In the genomic region with DNA sequence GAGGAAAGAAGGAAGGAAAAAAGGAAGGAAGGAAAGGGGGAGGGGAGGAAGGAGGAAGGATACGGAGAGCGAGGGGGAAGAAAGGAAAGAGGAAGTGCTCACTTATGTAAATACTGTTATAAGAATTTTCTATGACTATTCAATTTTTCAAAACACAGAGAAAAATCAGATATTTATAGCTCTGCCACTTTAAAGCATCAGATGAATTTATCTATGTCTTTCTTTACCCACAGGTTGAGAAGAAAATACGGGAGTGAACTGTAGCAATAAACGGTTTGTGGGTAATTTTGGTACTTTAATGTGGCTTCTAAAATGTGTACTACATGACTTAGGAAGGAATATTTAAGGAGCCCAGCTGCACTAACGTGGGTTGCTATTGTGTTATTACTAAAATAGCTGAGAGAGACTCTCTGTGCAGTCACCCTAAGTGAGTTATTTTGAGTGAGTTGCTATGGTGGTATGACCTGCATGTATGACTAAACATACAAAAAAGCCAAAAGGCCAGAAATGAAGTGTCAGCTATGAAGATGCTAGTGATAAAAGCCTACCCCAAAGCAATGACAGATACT, we compare ENCODE assay signal across 14 cellular contexts.
DNase-seq lines count a peak whose midpoint lies in the region; ATAC-seq and TF ChIP-seq lines count a peak whose summit lies in the region.
"Had no signal": no experiment of that assay in that cellular context is flagged by ENCODE, and none has a peak within 500 bp of the region (broad histone marks: within the 10 kb centered on the region; RNA-seq: fewer than 3 reads in every experiment).

No MANE protein-coding gene starts in this region.

- H2AFZ ChIP-seq in MM.1S (ENCODE audit: low read length), result no peak overlapping the region

- no peak overlapping the region for H3K4me3 Mint-ChIP-seq in activated T-cell treated with anti-CD3 and anti-CD28 coated beads, Interleukin-2, amount 50 U/mL, for 4 hours
- H3K4me3 Mint-ChIP-seq in stimulated activated memory B cell treated with anti-CD40 and anti-IgM and Interleukin-4, amounts not matched to agents 10 μg/mL and 1 μg/mL and 100 μg/mL, for 72 hours, result no peak overlapping the region
- no peak overlapping the region for H3K4me3 Mint-ChIP-seq in naive thymus-derived CD4-positive, alpha-beta T cell

- no peaks in the 10 kb centered on the region for H3K9me3 Mint-ChIP-seq in activated T-cell treated with anti-CD3 and anti-CD28 coated beads, Interleukin-2, amount 50 U/mL, for 4 hours
- peaks cover 4% of the 10 kb centered on the region for H3K9me3 Mint-ChIP-seq in stimulated activated memory B cell treated with anti-CD40 and anti-IgM and Interleukin-4, amounts not matched to agents 10 μg/mL and 1 μg/mL and 100 μg/mL, for 72 hours
- H3K9me3 Mint-ChIP-seq in naive thymus-derived CD4-positive, alpha-beta T cell, result peaks cover 0 to 5% (median 0%) of the 10 kb centered on the region in 11 donors

- H3K36me3 ChIP-seq in MM.1S (replicated peaks; ENCODE audit: insufficient read depth, low read length) (no peaks in the 10 kb centered on the region), SJCRH30 (no peaks in the 10 kb centered on the region)
- H3K36me3 ChIP-seq in naive thymus-derived CD4-positive, alpha-beta T cell (ENCODE audit: control insufficient read depth in 2 of 3, insufficient read depth in 3 of 3, low read length in 3 of 3), result no peaks in the 10 kb centered on the region
- H3K36me3 ChIP-seq: ovary, uterus had no signal

- no peaks in the 10 kb centered on the region for H3K36me3 Mint-ChIP-seq in activated T-cell treated with anti-CD3 and anti-CD28 coated beads, Interleukin-2, amount 50 U/mL, for 4 hours (ENCODE audit: insufficient read depth)
- H3K36me3 Mint-ChIP-seq in stimulated activated memory B cell treated with anti-CD40 and anti-IgM and Interleukin-4, amounts not matched to agents 10 μg/mL and 1 μg/mL and 100 μg/mL, for 72 hours, result no peaks in the 10 kb centered on the region
- H3K36me3 Mint-ChIP-seq in naive thymus-derived CD4-positive, alpha-beta T cell, result no peaks in the 10 kb centered on the region

- peaks cover 2% of the 10 kb centered on the region for H3K4me1 Mint-ChIP-seq in activated T-cell treated with anti-CD3 and anti-CD28 coated beads, Interleukin-2, amount 50 U/mL, for 4 hours (ENCODE audit: low read depth)
- H3K4me1 Mint-ChIP-seq in stimulated activated memory B cell treated with anti-CD40 and anti-IgM and Interleukin-4, amounts not matched to agents 10 μg/mL and 1 μg/mL and 100 μg/mL, for 72 hours, result peaks cover 12% of the 10 kb centered on the region
- peaks cover 0 to 4% (median 0%) of the 10 kb centered on the region in 7 donors for H3K4me1 Mint-ChIP-seq in naive thymus-derived CD4-positive, alpha-beta T cell

- ATAC-seq in activated T-cell treated with anti-CD3 and anti-CD28 coated beads, Interleukin-2, amount 50 U/mL, for 4 hours, result peak; percentile 54 to 73
- peak; percentile 67 for ATAC-seq in HG02588 (IDR thresholded peaks at IDR 0.05; ENCODE audit: unreplicated experiment)
- ATAC-seq in stimulated activated memory B cell treated with anti-CD40 and anti-IgM and Interleukin-4, amounts not matched to agents 10 μg/mL and 1 μg/mL and 100 μg/mL, for 72 hours, result peak; percentile 34
- no peak for ATAC-seq in naive thymus-derived CD4-positive, alpha-beta T cell
- ATAC-seq: foreskin keratinocyte, HCT116, left colon had no signal

- H3K4me1 ChIP-seq in MM.1S (ENCODE audit: low read length), result no peaks in the 10 kb centered on the region
- peaks cover 0 to 5% of the 10 kb centered on the region in 2 donors for H3K4me1 ChIP-seq in naive thymus-derived CD4-positive, alpha-beta T cell (ENCODE audit: control insufficient read depth in 2 of 2, insufficient read depth in 2 of 2, low read length in 2 of 2)
- no peaks in the 10 kb centered on the region for H3K4me1 ChIP-seq in SJCRH30
- H3K4me1 ChIP-seq: foreskin keratinocyte, uterus had no signal

- no peaks in the 10 kb centered on the region for H3K9me2 ChIP-seq in MM.1S (replicated peaks; ENCODE audit: insufficient read depth, low read length)

- CTCF ChIA-PET in naive thymus-derived CD4-positive, alpha-beta T cell (lab: Charles Lee), result no interaction called here

- H3K9me3 ChIP-seq in MM.1S (replicated peaks; ENCODE audit: insufficient read depth, low read length), result no peaks in the 10 kb centered on the region
- H3K9me3 ChIP-seq in naive thymus-derived CD4-positive, alpha-beta T cell (ENCODE audit: control insufficient read depth in 2 of 3, low read length in 3 of 3), result no peaks in the 10 kb centered on the region
- H3K9me3 ChIP-seq in SJCRH30 (replicated peaks), result no peaks in the 10 kb centered on the region
- H3K9me3 ChIP-seq: ovary, uterus had no signal

- H3K27me3 Mint-ChIP-seq in activated T-cell treated with anti-CD3 and anti-CD28 coated beads, Interleukin-2, amount 50 U/mL, for 4 hours (ENCODE audit: low read depth), result peaks cover 24% of the 10 kb centered on the region
- H3K27me3 Mint-ChIP-seq in stimulated activated memory B cell treated with anti-CD40 and anti-IgM and Interleukin-4, amounts not matched to agents 10 μg/mL and 1 μg/mL and 100 μg/mL, for 72 hours, result peaks cover 36% of the 10 kb centered on the region
- peaks cover 7 to 43% (median 29%) of the 10 kb centered on the region in 5 donors for H3K27me3 Mint-ChIP-seq in naive thymus-derived CD4-positive, alpha-beta T cell

- no peak overlapping the region for H3K4me2 ChIP-seq in MM.1S (ENCODE audit: low read depth, low read length)

- H3F3A ChIP-seq in MM.1S (ENCODE audit: insufficient read depth, low read length), result no peaks in the 10 kb centered on the region

- TF ChIP-seq CTCF in MM.1S (IDR thresholded peaks at IDR 0.05; ENCODE audit: low read length), result no peak

- DNase-seq in activated T-cell treated with anti-CD3 and anti-CD28 coated beads, Interleukin-2, amount 50 U/mL, for 4 hours, result no peak
- DNase-seq in activated T-cell treated with anti-CD3 and anti-CD28 coated beads for 4 hours (no peak), MM.1S (peak; percentile 26), SJCRH30 (no peak)
- no peak for DNase-seq in naive thymus-derived CD4-positive, alpha-beta T cell
- no peak for DNase-seq in activated CD4-positive, alpha-beta T cell treated with anti-CD3 and anti-CD28 coated beads for 1 hour
- DNase-seq: activated T-cell treated with anti-CD3 and anti-CD28 coated beads, Interleukin-2, amount 50 U/mL, for 48 hours; foreskin keratinocyte; left colon; ovary; uterus had no signal

- no peaks in the 10 kb centered on the region for H4K20me1 ChIP-seq in MM.1S (ENCODE audit: insufficient read depth, low read length)

- no peak overlapping the region for H3K27ac ChIP-seq in MM.1S (ENCODE audit: low read length)
- H3K27ac ChIP-seq in naive thymus-derived CD4-positive, alpha-beta T cell (ENCODE audit: low read depth, low read length), result no peak overlapping the region
- H3K27ac ChIP-seq in SJCRH30, result no peak overlapping the region
- H3K27ac ChIP-seq: foreskin keratinocyte, ovary, uterus had no signal

- H3K27ac Mint-ChIP-seq in stimulated activated memory B cell treated with anti-CD40 and anti-IgM and Interleukin-4, amounts not matched to agents 10 μg/mL and 1 μg/mL and 100 μg/mL, for 72 hours, result peak overlapping the region; percentile 38
- no peak overlapping the region for H3K27ac Mint-ChIP-seq in naive thymus-derived CD4-positive, alpha-beta T cell

- H3K27me3 ChIP-seq in MM.1S (replicated peaks; ENCODE audit: insufficient read depth, low read length) (no peaks in the 10 kb centered on the region), SJCRH30 (peaks cover 2% of the 10 kb centered on the region)
- no peaks in the 10 kb centered on the region for H3K27me3 ChIP-seq in naive thymus-derived CD4-positive, alpha-beta T cell (ENCODE audit: control insufficient read depth in 2 of 2, insufficient read depth in 2 of 2, low read length in 2 of 2)
- H3K27me3 ChIP-seq: foreskin keratinocyte, ovary, uterus had no signal

- H3K4me3 ChIP-seq in MM.1S (ENCODE audit: low read length) (no peak overlapping the region), SJCRH30 (no peak overlapping the region)
- no peak overlapping the region for H3K4me3 ChIP-seq in naive thymus-derived CD4-positive, alpha-beta T cell (ENCODE audit: low read length)
- H3K4me3 ChIP-seq: ovary, uterus had no signal

- no peaks in the 10 kb centered on the region for H3K79me2 ChIP-seq in MM.1S (ENCODE audit: low read length)

- POLR2A ChIA-PET in naive thymus-derived CD4-positive, alpha-beta T cell (lab: Charles Lee), result no interaction called here

- no peak overlapping the region for H3K9ac ChIP-seq in MM.1S (ENCODE audit: low read length)

- intact Hi-C loops in naive thymus-derived CD4-positive, alpha-beta T cell (cut with micrococcal nuclease), result no loop called here
